In the genomic region with DNA sequence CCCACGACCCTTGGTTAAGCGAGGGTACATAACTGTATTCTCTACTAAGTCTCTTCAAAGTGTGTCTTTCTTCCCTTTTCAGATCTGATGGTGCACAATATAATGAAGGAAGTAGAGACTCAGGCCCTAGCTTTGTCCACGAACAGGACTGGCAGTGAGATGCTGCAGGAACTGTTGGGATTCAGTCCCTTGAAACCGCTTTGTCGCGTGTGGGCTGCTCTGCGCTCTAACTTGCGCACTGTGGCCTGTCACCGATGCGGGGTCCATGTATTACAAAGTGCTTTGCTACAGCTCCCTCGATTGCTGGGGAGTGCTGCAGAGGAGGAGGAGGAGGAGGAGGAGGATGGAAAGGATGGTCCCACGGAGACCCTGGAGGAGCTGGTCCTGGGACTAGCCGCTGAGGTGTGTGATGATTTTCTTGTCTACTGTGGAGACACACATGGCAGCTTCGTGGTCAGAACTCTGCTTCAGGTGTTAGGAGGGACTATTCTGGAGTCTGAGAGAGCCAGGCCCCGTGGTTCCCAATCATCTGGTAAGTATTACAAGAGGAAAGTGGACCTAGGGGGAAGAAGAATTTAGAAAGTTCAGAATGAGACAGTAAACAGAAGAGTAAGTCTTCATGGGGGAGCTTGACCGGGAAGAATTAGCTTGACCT, we compare ENCODE assay signal across 8 cellular contexts. TPM values are rescaled to one million over a fixed set of nuclear protein-coding genes. Genes with fewer than 3 reads are reported as not detected.
DNase-seq lines count a peak whose midpoint lies in the region; ATAC-seq lines count a peak whose summit lies in the region.

No MANE protein-coding gene starts in this region.

- peak overlapping the region; percentile 73 for H3K27ac Mint-ChIP-seq in activated T-helper 2 cell treated with anti-CD3 and anti-CD28 coated beads, Interferon-gamma antibody, Interleukin-2, Interleukin-4, amounts not matched to agents 10 μg/mL and 5 μg/mL and 100 μg/mL, durations not matched to agents 14 hours and 24 hours and 36 hours
- H3K27ac Mint-ChIP-seq in stimulated activated naive B cell treated with anti-CD40 and anti-IgM and Interleukin-4, amounts not matched to agents 10 μg/mL and 1 μg/mL and 100 μg/mL, for 72 hours, result peak overlapping the region; percentile 96

- peak overlapping the region; percentile 91 for H3K4me3 ChIP-seq in iPS-20b (ENCODE audit: low read length)

- H3K36me3 Mint-ChIP-seq in activated T-helper 2 cell treated with anti-CD3 and anti-CD28 coated beads, Interferon-gamma antibody, Interleukin-2, Interleukin-4, amounts not matched to agents 10 μg/mL and 5 μg/mL and 100 μg/mL, durations not matched to agents 14 hours and 24 hours and 36 hours (ENCODE audit: low read depth), result peaks cover 50% of the 10 kb centered on the region
- peaks cover 35 to 57% of the 10 kb centered on the region in 2 donors for H3K36me3 Mint-ChIP-seq in stimulated activated naive B cell treated with anti-CD40 and anti-IgM and Interleukin-4, amounts not matched to agents 10 μg/mL and 1 μg/mL and 100 μg/mL, for 72 hours

- intact Hi-C loops in activated T-helper 2 cell treated with anti-CD3 and anti-CD28 coated beads, Interferon-gamma antibody, Interleukin-2, Interleukin-4, amounts not matched to agents 10 μg/mL and 5 μg/mL and 100 μg/mL, durations not matched to agents 14 hours and 24 hours and 36 hours (cut with micrococcal nuclease), result no loop called here

- no peaks in the 10 kb centered on the region for H3K9me3 Mint-ChIP-seq in activated T-helper 2 cell treated with anti-CD3 and anti-CD28 coated beads, Interferon-gamma antibody, Interleukin-2, Interleukin-4, amounts not matched to agents 10 μg/mL and 5 μg/mL and 100 μg/mL, durations not matched to agents 14 hours and 24 hours and 36 hours
- H3K9me3 Mint-ChIP-seq in stimulated activated naive B cell treated with anti-CD40 and anti-IgM and Interleukin-4, amounts not matched to agents 10 μg/mL and 1 μg/mL and 100 μg/mL, for 72 hours, result no peaks in the 10 kb centered on the region

- peak overlapping the region; percentile 25 for H3K27ac ChIP-seq in iPS-20b (ENCODE audit: low read length)

- H3K4me1 Mint-ChIP-seq in activated T-helper 2 cell treated with anti-CD3 and anti-CD28 coated beads, Interferon-gamma antibody, Interleukin-2, Interleukin-4, amounts not matched to agents 10 μg/mL and 5 μg/mL and 100 μg/mL, durations not matched to agents 14 hours and 24 hours and 36 hours (ENCODE audit: low read depth), result peaks cover 33% of the 10 kb centered on the region
- peaks cover 31 to 43% of the 10 kb centered on the region in 2 donors for H3K4me1 Mint-ChIP-seq in stimulated activated naive B cell treated with anti-CD40 and anti-IgM and Interleukin-4, amounts not matched to agents 10 μg/mL and 1 μg/mL and 100 μg/mL, for 72 hours

- H3K4me1 ChIP-seq in iPS-20b (ENCODE audit: insufficient read depth, low read length), result 0 out of 2 replicates have a peak, but pooled peaks cover 3% of the 10 kb centered on the region

- no peak for ATAC-seq in stimulated activated naive B cell treated with anti-CD40 and anti-IgM and Interleukin-4, amounts not matched to agents 10 μg/mL and 1 μg/mL and 100 μg/mL, for 72 hours (replicated peaks)
- ATAC-seq in GM18502 (IDR thresholded peaks at IDR 0.05; ENCODE audit: poor library complexity, unreplicated experiment), result no peak
- ATAC-seq in GM19395 (IDR thresholded peaks at IDR 0.05; ENCODE audit: unreplicated experiment), result no peak

- H3K27me3 ChIP-seq in iPS-20b (ENCODE audit: insufficient read depth, low read length), result no peaks in the 10 kb centered on the region

- H3K36me3 ChIP-seq in iPS-20b (ENCODE audit: insufficient read depth, low read depth, low read length), result peaks cover 54% of the 10 kb centered on the region

- H3K4me3 Mint-ChIP-seq in activated T-helper 2 cell treated with anti-CD3 and anti-CD28 coated beads, Interferon-gamma antibody, Interleukin-2, Interleukin-4, amounts not matched to agents 10 μg/mL and 5 μg/mL and 100 μg/mL, durations not matched to agents 14 hours and 24 hours and 36 hours (ENCODE audit: low read depth), result peak overlapping the region; percentile 90
- peak overlapping the region; percentile 94 to 95 for H3K4me3 Mint-ChIP-seq in stimulated activated naive B cell treated with anti-CD40 and anti-IgM and Interleukin-4, amounts not matched to agents 10 μg/mL and 1 μg/mL and 100 μg/mL, for 72 hours

- peak; percentile 17 for DNase-seq in DMS53 (lab: John Stamatoyannopoulos, UW)
- DNase-seq in DMS53 treated with DMSO at 0.1 percent for 48 hours (lab: John Stamatoyannopoulos, UW; ENCODE audit: unreplicated experiment), result no peak
- no peak for DNase-seq in activated T-helper 2 cell treated with anti-CD3 and anti-CD28 coated beads, Interferon-gamma antibody, Interleukin-2, Interleukin-4, amounts not matched to agents 10 μg/mL and 5 μg/mL and 100 μg/mL, durations not matched to agents 14 hours and 24 hours and 36 hours (ENCODE audit: low spot score)
- DNase-seq in stimulated activated naive B cell treated with anti-CD40 and anti-IgM and Interleukin-4, amounts not matched to agents 10 μg/mL and 1 μg/mL and 100 μg/mL, for 72 hours, result no peak
- DNase-seq in NCI-H748 treated with DMSO at 0.1 percent for 48 hours (lab: John Stamatoyannopoulos, UW), result no peak

- no peaks in the 10 kb centered on the region for H3K27me3 Mint-ChIP-seq in activated T-helper 2 cell treated with anti-CD3 and anti-CD28 coated beads, Interferon-gamma antibody, Interleukin-2, Interleukin-4, amounts not matched to agents 10 μg/mL and 5 μg/mL and 100 μg/mL, durations not matched to agents 14 hours and 24 hours and 36 hours (ENCODE audit: low read depth)
- no peaks in the 10 kb centered on the region for H3K27me3 Mint-ChIP-seq in stimulated activated naive B cell treated with anti-CD40 and anti-IgM and Interleukin-4, amounts not matched to agents 10 μg/mL and 1 μg/mL and 100 μg/mL, for 72 hours

- H3K9me3 ChIP-seq in iPS-20b (ENCODE audit: insufficient read depth, low read depth, low read length), result no peaks in the 10 kb centered on the region

- peak overlapping the region; percentile 78 for H3K9ac ChIP-seq in iPS-20b (ENCODE audit: low read depth, low read length)

RNA-seq across cellular contexts. Expression of a gene that starts 0.8 kb away (rescaled TPM):
- total RNA-seq in activated T-helper 2 cell treated with anti-CD3 and anti-CD28 coated beads, Interferon-gamma antibody, Interleukin-2, Interleukin-4, amounts not matched to agents 10 μg/mL and 5 μg/mL and 100 μg/mL, durations not matched to agents 14 hours and 24 hours and 36 hours, result 39.7 and 42.0 TPM in 2 replicates

RNA-seq across cellular contexts. Expression of a gene that starts 0.9 kb away (rescaled TPM):
- 9.7 and 10.4 TPM in 2 replicates for total RNA-seq in activated T-helper 2 cell treated with anti-CD3 and anti-CD28 coated beads, Interferon-gamma antibody, Interleukin-2, Interleukin-4, amounts not matched to agents 10 μg/mL and 5 μg/mL and 100 μg/mL, durations not matched to agents 14 hours and 24 hours and 36 hours

RNA-seq across cellular contexts. Expression of a gene that starts 7.3 kb away (rescaled TPM):
- 19.6 and 24.7 TPM in 2 replicates for total RNA-seq in activated T-helper 2 cell treated with anti-CD3 and anti-CD28 coated beads, Interferon-gamma antibody, Interleukin-2, Interleukin-4, amounts not matched to agents 10 μg/mL and 5 μg/mL and 100 μg/mL, durations not matched to agents 14 hours and 24 hours and 36 hours

RNA-seq across cellular contexts. Expression of a gene that starts 9.5 kb away (rescaled TPM):
- 7.9 and 9.5 TPM in 2 replicates for total RNA-seq in activated T-helper 2 cell treated with anti-CD3 and anti-CD28 coated beads, Interferon-gamma antibody, Interleukin-2, Interleukin-4, amounts not matched to agents 10 μg/mL and 5 μg/mL and 100 μg/mL, durations not matched to agents 14 hours and 24 hours and 36 hours

RNA-seq across cellular contexts. Expression of a gene that starts 10.8 kb away (rescaled TPM):
- total RNA-seq in activated T-helper 2 cell treated with anti-CD3 and anti-CD28 coated beads, Interferon-gamma antibody, Interleukin-2, Interleukin-4, amounts not matched to agents 10 μg/mL and 5 μg/mL and 100 μg/mL, durations not matched to agents 14 hours and 24 hours and 36 hours, result 10.7 and 11.9 TPM in 2 replicates
